ENCODE assay signal across 33 cellular contexts in genomic region chrX:34147345-34147744, GRCh38. TPM values are rescaled to one million over a fixed set of nuclear protein-coding genes. Genes with fewer than 3 reads are reported as not detected.
"Had no signal": no experiment of that assay in that cellular context is flagged by ENCODE, and none has a peak within 500 bp of the region (broad histone marks: within the 10 kb centered on the region; RNA-seq: fewer than 3 reads in every experiment).

No MANE protein-coding gene starts in this region.

- H3K27me3 ChIP-seq: brain microvascular endothelial cell, esophagus muscularis mucosa, foreskin keratinocyte, gastrocnemius medialis had no signal

- H3K27ac ChIP-seq: brain microvascular endothelial cell, esophagus muscularis mucosa, foreskin keratinocyte, gastrocnemius medialis, WERI-Rb-1 had no signal

- H3K4me1 ChIP-seq: esophagus muscularis mucosa, foreskin keratinocyte, gastrocnemius medialis had no signal

- ATAC-seq: activated CD4-positive, CD25-positive, alpha-beta regulatory T cell treated with anti-CD3 and anti-CD28 coated beads, Interleukin-2, amount 50 U/mL, for 24 hours; activated CD8-positive, alpha-beta T cell treated with anti-CD3 and anti-CD28 coated beads for 36 hours; activated T-cell treated with anti-CD3 and anti-CD28 coated beads, Interleukin-2, amount 50 U/mL, for 4 hours; activated T-helper 17 cell treated with anti-CD3 and anti-CD28 coated beads, Interleukin-2, amount 50 U/mL, for 72 hours; effector memory CD8-positive, alpha-beta T cell; foreskin keratinocyte; gastrocnemius medialis; T-helper 17 cell had no signal

- H3K4me3 ChIP-seq: esophagus muscularis mucosa, gastrocnemius medialis had no signal

- H3K36me3 ChIP-seq: brain microvascular endothelial cell, esophagus muscularis mucosa, gastrocnemius medialis, WERI-Rb-1 had no signal

- DNase-seq: activated B cell treated with CpG ODN at 0.5 μM for 24 hours; activated CD4-positive, alpha-beta T cell treated with anti-CD3 and anti-CD28 coated beads for 48 hours; activated CD4-positive, alpha-beta T cell treated with anti-CD3 and anti-CD28 coated beads, Interleukin-2, amount 50 U/mL, for 1 hour; activated CD4-positive, alpha-beta T cell treated with anti-CD3 and anti-CD28 coated beads, Interleukin-2, amount 50 U/mL, for 48 hours; activated CD8-positive, alpha-beta memory T cell treated with anti-CD3 and anti-CD28 coated beads for 24 hours; activated CD8-positive, alpha-beta T cell treated with anti-CD3 and anti-CD28 coated beads for 36 hours; activated effector memory CD4-positive, alpha-beta T cell treated with Interleukin-2 at 50 U/mL for 16 hours; activated gamma-delta T cell treated with Interleukin-2 at 50 U/mL for 16 hours; activated naive CD4-positive, alpha-beta T cell treated with anti-CD3 and anti-CD28 coated beads, Interleukin-2, amount 50 U/mL, for 16 hours; activated naive CD4-positive, alpha-beta T cell treated with Interleukin-2 at 50 U/mL for 16 hours; activated T-cell treated with anti-CD3 and anti-CD28 coated beads, Interleukin-2, amount 50 U/mL, for 4 hours; amniotic stem cell; anterior cingulate cortex; brain microvascular endothelial cell; cortex of kidney; dermis blood vessel endothelial cell; effector CD4-positive, alpha-beta T cell; effector memory CD8-positive, alpha-beta T cell; erythroblast; foreskin keratinocyte; gastrocnemius medialis; glutamatergic neuron; T-helper 1 cell; T-helper 17 cell; T1000; WERI-Rb-1 had no signal

- H3K9me3 ChIP-seq: esophagus muscularis mucosa, gastrocnemius medialis had no signal

RNA-seq across cellular contexts. Expression of gene FAM47A, which starts 15.2 kb away (rescaled TPM):
- total RNA-seq: activated B cell treated with CpG ODN at 0.5 μM for 24 hours; activated CD8-positive, alpha-beta T cell treated with anti-CD3 and anti-CD28 coated beads for 36 hours; activated T-cell treated with anti-CD3 and anti-CD28 coated beads, Interleukin-2, amount 50 U/mL, for 4 hours; activated T-helper 17 cell treated with anti-CD3 and anti-CD28 coated beads, Interleukin-2, amount 50 U/mL, for 72 hours; astrocyte; bronchial epithelial cell; cardiac septum; cerebellum; dermis blood vessel endothelial cell; esophagus muscularis mucosa; foreskin keratinocyte; gastrocnemius medialis; T-helper 17 cell had no signal
